Comparison of ENCODE assay signal across 11 cellular contexts in genomic region chr4:2928242-2929155, GRCh38. TPM values are rescaled to one million over a fixed set of nuclear protein-coding genes. Genes with fewer than 3 reads are reported as not detected.
DNase-seq lines count a peak whose midpoint lies in the region; ATAC-seq and TF ChIP-seq lines count a peak whose summit lies in the region.
"Had no signal": no experiment of that assay in that cellular context is flagged by ENCODE, and none has a peak within 500 bp of the region (broad histone marks: within the 10 kb centered on the region; RNA-seq: fewer than 3 reads in every experiment).

No MANE protein-coding gene starts in this region.

- peak overlapping the region; percentile 13 for H3K27ac Mint-ChIP-seq in activated CD4-positive, alpha-beta T cell treated with anti-CD3 and anti-CD28 coated beads, Interleukin-2, amount 10 ng/mL, durations not matched to agents 24 days and 14 days

- peaks cover 2% of the 10 kb centered on the region for H4K20me1 ChIP-seq in hepatocyte (ENCODE audit: insufficient read depth, poor library complexity, severe bottlenecking)

- CTCF ChIA-PET in RWPE1 (lab: Yijun Ruan, JAX), result no interaction called here

- POLR2A ChIA-PET in RWPE1 (lab: Yijun Ruan, JAX; ENCODE audit: low non-redundant PET), result no interaction called here

- no peaks in the 10 kb centered on the region for H3K27me3 ChIP-seq in hepatocyte

- no peak overlapping the region for H3K4me3 ChIP-seq in hepatocyte

- ATAC-seq in sciatic nerve (no peak), HG02973 (IDR thresholded peaks at IDR 0.05; ENCODE audit: unreplicated experiment) (no peak)

- H3K27ac ChIP-seq in RWPE1 (peak overlapping the region; percentile 92), hepatocyte (peak overlapping the region; percentile 81)

- H2AFZ ChIP-seq in hepatocyte, result no peak overlapping the region

- no peak overlapping the region for H3K4me2 ChIP-seq in hepatocyte

- H3K79me2 ChIP-seq in hepatocyte, result peaks cover 19% of the 10 kb centered on the region

- H3K9me3 Mint-ChIP-seq in activated CD4-positive, alpha-beta T cell treated with anti-CD3 and anti-CD28 coated beads, Interleukin-2, amount 10 ng/mL, durations not matched to agents 24 days and 14 days, result no peaks in the 10 kb centered on the region

- H3K9me3 ChIP-seq in hepatocyte (ENCODE audit: low read depth), result no peaks in the 10 kb centered on the region

- peaks cover 15% of the 10 kb centered on the region for H3K4me1 Mint-ChIP-seq in activated CD4-positive, alpha-beta T cell treated with anti-CD3 and anti-CD28 coated beads, Interleukin-2, amount 10 ng/mL, durations not matched to agents 24 days and 14 days

- peaks cover 47% of the 10 kb centered on the region for H3K36me3 Mint-ChIP-seq in activated CD4-positive, alpha-beta T cell treated with anti-CD3 and anti-CD28 coated beads, Interleukin-2, amount 10 ng/mL, durations not matched to agents 24 days and 14 days (ENCODE audit: low read depth)

- intact Hi-C loops in activated CD4-positive, alpha-beta T cell treated with anti-CD3 and anti-CD28 coated beads, Interleukin-2, amount 10 ng/mL, durations not matched to agents 24 days and 14 days (cut with micrococcal nuclease), result no loop called here
- intact Hi-C loops in sciatic nerve (cut with DNase I), result no loop called here

- no peaks in the 10 kb centered on the region for H3K9me2 ChIP-seq in hepatocyte (replicated peaks; ENCODE audit: insufficient read depth)

- H3K36me3 ChIP-seq in hepatocyte (replicated peaks; ENCODE audit: insufficient read depth, low read depth), result no peaks in the 10 kb centered on the region

- TF ChIP-seq CTCF in RWPE1 (conservative IDR thresholded peaks at IDR 0.05; ENCODE audit: low read depth) (no peak), hepatocyte (IDR thresholded peaks at IDR 0.05; ENCODE audit: poor library complexity) (no peak), GM13976 (IDR thresholded peaks at IDR 0.05; ENCODE audit: borderline replicate concordance, control extremely low read depth, extremely low read depth, insufficient read depth, missing control alignments) (no peak)

- DNase-seq in activated CD4-positive, alpha-beta T cell treated with anti-CD3 and anti-CD28 coated beads, Interleukin-2, amount 10 ng/mL, durations not matched to agents 24 days and 14 days, result no peak
- DNase-seq in activated CD4-positive, alpha-beta T cell treated with anti-CD3 and anti-CD28 coated beads for 48 hours, result no peak
- no peak for DNase-seq in RWPE1 (ENCODE audit: low spot score)
- DNase-seq in hepatocyte (ENCODE audit: low spot score), result peak; percentile 69
- DNase-seq in sciatic nerve (ENCODE audit: low spot score), result peak; percentile 55
- DNase-seq in GM13976 (ENCODE audit: low spot score), result no peak
- DNase-seq in COLO668 (lab: John Stamatoyannopoulos, UW; ENCODE audit: unreplicated experiment), result no peak
- DNase-seq: activated CD4-positive, CD25-positive, alpha-beta regulatory T cell; hypothalamus; NCI-H2227 treated with DMSO at 0.1 percent for 48 hours had no signal

- H3K27me3 Mint-ChIP-seq in activated CD4-positive, alpha-beta T cell treated with anti-CD3 and anti-CD28 coated beads, Interleukin-2, amount 10 ng/mL, durations not matched to agents 24 days and 14 days, result no peaks in the 10 kb centered on the region

- in situ Hi-C loops in GM13976 (cut with MboI; ENCODE audit: low sequenced_read_pairs, unreplicated experiment), result loop anchor here (5.0 kb wide), 1 partner anchor 161 kb away; no protein-coding TSS in a partner anchor

- H3K4me1 ChIP-seq in hepatocyte (ENCODE audit: insufficient read depth), result peaks cover 18% of the 10 kb centered on the region

- WGBS in hepatocyte (ENCODE audit: low lambda C conversion rate, missing lambda C conversion rate), result 79% methylated on average over 28 of the region's 32 CpGs

- H3K4me3 Mint-ChIP-seq in activated CD4-positive, alpha-beta T cell treated with anti-CD3 and anti-CD28 coated beads, Interleukin-2, amount 10 ng/mL, durations not matched to agents 24 days and 14 days, result no peak overlapping the region

RNA-seq across cellular contexts. Expression of gene NOP14, which starts 34.7 kb away (rescaled TPM):
- total RNA-seq in activated CD4-positive, alpha-beta T cell treated with anti-CD3 and anti-CD28 coated beads, Interleukin-2, amount 10 ng/mL, durations not matched to agents 24 days and 14 days, result 132 and 141 TPM in 2 replicates
- total RNA-seq in hepatocyte (18.2 and 22.7 TPM in 2 replicates), sciatic nerve (20.0 TPM)
- 18.8 and 21.7 TPM in 2 replicates for polyA plus RNA-seq in hepatocyte

RNA-seq across cellular contexts. Expression of gene GRK4, which starts 34.9 kb away (rescaled TPM):
- 4.6 and 5.3 TPM in 2 replicates for total RNA-seq in activated CD4-positive, alpha-beta T cell treated with anti-CD3 and anti-CD28 coated beads, Interleukin-2, amount 10 ng/mL, durations not matched to agents 24 days and 14 days
- 4.9 and 5.4 TPM in 2 replicates for total RNA-seq in hepatocyte
- 5.5 and 6.1 TPM in 2 replicates for polyA plus RNA-seq in hepatocyte
- total RNA-seq in sciatic nerve, result 14.8 TPM

Comparison
In these comparisons a context has a peak if more than half of its experiments do, and no peak if none do; other contexts are left out.
1. DNase-seq: peak in hepatocyte (single experiment) and sciatic nerve (single experiment); none in activated CD4-positive, alpha-beta T cell treated with anti-CD3 and anti-CD28 coated beads, Interleukin-2, amount 10 ng/mL, durations not matched to agents 24 days and 14 days (single experiment), activated CD4-positive, alpha-beta T cell treated with anti-CD3 and anti-CD28 coated beads for 48 hours (single experiment), RWPE1 (single experiment), GM13976 (single experiment) and COLO668 (single experiment).